In genomic region chr7:145916776-145917175, GRCh38 we compare ENCODE assay signal across 23 cellular contexts.
DNase-seq lines count a peak whose midpoint lies in the region; ATAC-seq, FAIRE-seq and TF ChIP-seq lines count a peak whose summit lies in the region.
"Had no signal": no experiment of that assay in that cellular context is flagged by ENCODE, and none has a peak within 500 bp of the region (broad histone marks: within the 10 kb centered on the region; RNA-seq: fewer than 3 reads in every experiment).

No MANE protein-coding gene starts in this region.

- H2BK12ac ChIP-seq in H1 (ENCODE audit: low read depth, low read length), result no peak overlapping the region

- no peak overlapping the region for H3K4ac ChIP-seq in H1 (replicated peaks; ENCODE audit: insufficient read length, low read depth, low read length)

- H3K23ac ChIP-seq in H1 (ENCODE audit: insufficient read length), result no peak overlapping the region

- H3K14ac ChIP-seq in H1 (ENCODE audit: insufficient read length), result no peak overlapping the region

- H3K79me1 ChIP-seq in H1 (ENCODE audit: low read depth, low read length), result no peaks in the 10 kb centered on the region

- TF ChIP-seq CTCF in H1 (IDR thresholded peaks at IDR 0.05; ENCODE audit: control extremely low read depth in 1 of 3, insufficient read depth in 1 of 3, low read depth in 1 of 3, low read length in 3 of 3) (no peak), upper lobe of right lung (IDR thresholded peaks at IDR 0.05) (no peak)

- peaks cover 2% of the 10 kb centered on the region for H3K9me3 ChIP-seq in right cardiac atrium (ENCODE audit: control insufficient read depth, low read length)
- H3K9me3 ChIP-seq in H1 (ENCODE audit: insufficient read depth in 2 of 2, low read depth in 1 of 2, low read length in 1 of 2), result no peaks in the 10 kb centered on the region
- H3K9me3 ChIP-seq in upper lobe of right lung, result no peaks in the 10 kb centered on the region

- H3K4me3 ChIP-seq in right cardiac atrium (ENCODE audit: low read length) (no peak overlapping the region), H1 (ENCODE audit: extremely low read depth in 1 of 4, insufficient read depth in 2 of 4, low read depth in 3 of 4, low read length in 4 of 4) (no peak overlapping the region), upper lobe of right lung (no peak overlapping the region)
- H3K4me3 ChIP-seq: BLaER1, GM23248 had no signal

- no peaks in the 10 kb centered on the region for H4K20me1 ChIP-seq in H1 (replicated peaks in 1 of 2; ENCODE audit: control insufficient read depth in 1 of 2, insufficient read depth in 2 of 2, low read length in 2 of 2)
- H4K20me1 ChIP-seq: BLaER1 had no signal

- no peaks in the 10 kb centered on the region; the same call in 1 of the 2 replicates for H3K23me2 ChIP-seq in H1 (ENCODE audit: low read depth, low read length)

- DNase-seq in Right ventricle myocardium inferior (ENCODE audit: missing footprints) (peak; percentile 61), right cardiac atrium (no peak), H1 (ENCODE audit: low read depth in 1 of 2, low spot score in 2 of 2) (no peak), kidney tubule cell (ENCODE audit: low spot score) (peak; percentile 7), upper lobe of right lung (no peak), NCI-H69 (lab: John Stamatoyannopoulos, UW) (no peak), NCI-H524 (lab: John Stamatoyannopoulos, UW) (no peak)
- DNase-seq: Caco-2; CD4-positive, CD25-positive, alpha-beta regulatory T cell; CD8-positive, alpha-beta T cell; DMS153; DND-41; GM23248; H9 had no signal

- no peak overlapping the region for H4K8ac ChIP-seq in H1 (ENCODE audit: extremely low read depth, insufficient read depth, low read length)

- ATAC-seq in Right ventricle myocardium inferior (no peak), right cardiac atrium (no peak), upper lobe of right lung (peak; percentile 33), HG02885 (IDR thresholded peaks at IDR 0.05; ENCODE audit: poor library complexity, unreplicated experiment) (no peak)
- ATAC-seq: CD8-positive, alpha-beta T cell; HCT116 had no signal

- H2BK5ac ChIP-seq in H1 (ENCODE audit: low read depth, low read length), result no peak overlapping the region

- TF ChIP-seq EP300 in H1 (IDR thresholded peaks at IDR 0.05; ENCODE audit: borderline replicate concordance in 1 of 2, low read depth in 2 of 2, low read length in 2 of 2), result no peak

- no peak overlapping the region; the same call in 1 of the 2 replicates for H3K18ac ChIP-seq in H1 (ENCODE audit: extremely low read depth, low read length)

- no peak overlapping the region for H4K91ac ChIP-seq in H1 (replicated peaks; ENCODE audit: insufficient read length, low read length)

- no peak overlapping the region for H2AK5ac ChIP-seq in H1 (ENCODE audit: low read depth, low read length)

- no peaks in the 10 kb centered on the region for H3K36me3 ChIP-seq in H1 (ENCODE audit: control insufficient read depth in 2 of 4, insufficient read depth in 4 of 4, low read length in 3 of 4)
- no peaks in the 10 kb centered on the region for H3K36me3 ChIP-seq in upper lobe of right lung

- H2AFZ ChIP-seq in H1 (ENCODE audit: low read length), result peak overlapping the region; percentile 81
- H2AFZ ChIP-seq: GM23248 had no signal

- H3K27ac ChIP-seq in right cardiac atrium (ENCODE audit: low read length) (no peak overlapping the region), H1 (ENCODE audit: low read depth, low read length) (no peak overlapping the region), upper lobe of right lung (no peak overlapping the region)
- H3K27ac ChIP-seq: 22Rv1, BLaER1, C4-2B, GM23248 had no signal

- H2BK15ac ChIP-seq in H1 (ENCODE audit: low read length), result no peak overlapping the region

- FAIRE-seq in H1 (lab: Jason Lieb, UNC), result no peak
- FAIRE-seq: A204.1, G401.6, GM12892, GM19239 had no signal

- TF ChIP-seq RAD21 in H1 (IDR thresholded peaks at IDR 0.05 in 1 of 2, conservative IDR thresholded peaks at IDR 0.05 in 1 of 2; ENCODE audit: low read depth in 2 of 2, low read length in 2 of 2), result no peak

- no peak overlapping the region for H3K4me2 ChIP-seq in H1 (ENCODE audit: insufficient read depth in 1 of 2, low read depth in 2 of 2, low read length in 2 of 2)
- H3K4me2 ChIP-seq: BLaER1 had no signal

- no peak overlapping the region for H4K5ac ChIP-seq in H1 (ENCODE audit: insufficient read length, low read depth, low read length)

- H3K9ac ChIP-seq in H1 (replicated peaks in 1 of 4; ENCODE audit: extremely low read depth in 1 of 4, low read depth in 3 of 4, low read length in 3 of 4), result no peak overlapping the region
- H3K9ac ChIP-seq: BLaER1, GM23248 had no signal

- 86% methylated on average over 8 of the region's 8 CpGs for WGBS in right cardiac atrium
- WGBS in H1 (ENCODE audit: extremely low coverage in 1 of 2, insufficient coverage in 1 of 2, insufficient read length in 1 of 2, insufficient replicate concordance in 2 of 2, low coverage in 1 of 2, low lambda C conversion rate in 2 of 2, missing lambda C conversion rate in 1 of 2), 2 experiments, result 90% methylated on average over 8 of the region's 8 CpGs; no CpG with 5 or more reads in 1 of the 2 experiments

- no peak for TF ChIP-seq POLR2A in H1 (IDR thresholded peaks at IDR 0.05; ENCODE audit: control extremely low read depth in 1 of 2, low read depth in 2 of 2, low read length in 2 of 2)

- H2BK120ac ChIP-seq in H1 (replicated peaks; ENCODE audit: low read depth, low read length), result no peak overlapping the region

- no peaks in the 10 kb centered on the region for H3K79me2 ChIP-seq in H1 (ENCODE audit: control insufficient read depth in 1 of 2, insufficient read depth in 2 of 2, low read length in 2 of 2)

- H3K4me1 ChIP-seq in right cardiac atrium (ENCODE audit: control insufficient read depth, insufficient read depth, low read length) (no peaks in the 10 kb centered on the region), H1 (replicated peaks in 1 of 4; ENCODE audit: control insufficient read depth in 3 of 4, insufficient read depth in 4 of 4, low read length in 3 of 4) (no peaks in the 10 kb centered on the region), upper lobe of right lung (no peaks in the 10 kb centered on the region)
- H3K4me1 ChIP-seq: BLaER1 had no signal

- CTCF ChIA-PET in H1 (lab: Charles Lee; ENCODE audit: partially characterized antibody), result interaction anchor here (0.9 to 1.3 kb wide), 4 partner anchors 11 to 173 kb away, joined by 3 to 6 read pairs (median 4); no protein-coding TSS in a partner anchor

- POLR2A ChIA-PET in H1 (lab: Charles Lee; ENCODE audit: partially characterized antibody), result no interaction called here

- H3K27me3 ChIP-seq in right cardiac atrium (ENCODE audit: control insufficient read depth, insufficient read depth), result no peaks in the 10 kb centered on the region
- H3K27me3 ChIP-seq in H1 (replicated peaks in 1 of 4; ENCODE audit: control insufficient read depth in 3 of 4, extremely low read depth in 1 of 4, insufficient read depth in 3 of 4, low read length in 3 of 4), result no peaks in the 10 kb centered on the region
- H3K27me3 ChIP-seq in upper lobe of right lung, result no peaks in the 10 kb centered on the region
- H3K27me3 ChIP-seq: BLaER1 had no signal

- H2BK20ac ChIP-seq in H1 (ENCODE audit: low read length), result no peak overlapping the region

- no peak overlapping the region for H3K56ac ChIP-seq in H1 (replicated peaks; ENCODE audit: insufficient read length, low read depth, low read length)

- intact Hi-C loops in Right ventricle myocardium inferior (cut with DNase I) (no loop called here), right cardiac atrium (cut with DNase I) (no loop called here), upper lobe of right lung (cut with DNase I) (no loop called here)

TF ChIP-seq in H1, 55 proteins besides CTCF, POLR2A, EP300 and RAD21:
- TF ChIP-seq PHF8 (conservative IDR thresholded peaks at IDR 0.05; ENCODE audit: low read depth, low read length) (no peak), KDM4A (IDR thresholded peaks at IDR 0.05; ENCODE audit: low read depth, low read length, severe bottlenecking) (no peak), KDM1A (IDR thresholded peaks at IDR 0.05; ENCODE audit: borderline replicate concordance, low read length) (no peak), POLR2AphosphoS5 (IDR thresholded peaks at IDR 0.05; ENCODE audit: low read depth, low read length) (no peak), EGR1 (IDR thresholded peaks at IDR 0.05; ENCODE audit: borderline replicate concordance, low read depth, low read length) (no peak), POU5F1 (IDR thresholded peaks at IDR 0.05; ENCODE audit: low read depth, low read length) (no peak), BRCA1 (IDR thresholded peaks at IDR 0.05; ENCODE audit: low read depth, low read length) (no peak), CBX5 (IDR thresholded peaks at IDR 0.05; ENCODE audit: low read depth, low read length) (no peak), EZH2 (IDR thresholded peaks at IDR 0.05; ENCODE audit: low read depth, low read length, severe bottlenecking) (no peak), KDM5A (IDR thresholded peaks at IDR 0.05; ENCODE audit: low read length) (no peak), SIX5 (IDR thresholded peaks at IDR 0.05; ENCODE audit: low read depth, low read length) (no peak), FOSL1 (IDR thresholded peaks at IDR 0.05; ENCODE audit: insufficient read depth, low read depth, low read length) (no peak), SP2 (IDR thresholded peaks at IDR 0.05; ENCODE audit: low read length) (no peak)
- TF ChIP-seq, protein P1, sequence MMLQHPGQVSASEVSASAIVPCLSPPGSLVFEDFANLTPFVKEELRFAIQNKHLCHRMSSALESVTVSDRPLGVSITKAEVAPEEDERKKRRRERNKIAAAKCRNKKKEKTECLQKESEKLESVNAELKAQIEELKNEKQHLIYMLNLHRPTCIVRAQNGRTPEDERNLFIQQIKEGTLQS (IDR thresholded peaks at IDR 0.05; ENCODE audit: insufficient read depth, low read depth, low read length), result no peak

Comparison
In these comparisons a context has a peak if more than half of its experiments do, and no peak if none do; other contexts are left out.
1. DNase-seq: peak in Right ventricle myocardium inferior (single experiment) and kidney tubule cell (single experiment); none in right cardiac atrium (0 of 3), H1 (0 of 2), upper lobe of right lung (single experiment), NCI-H69 (single experiment) and NCI-H524 (0 of 2).